23 cellular contexts compared by ENCODE assay signal in the genomic region with DNA sequence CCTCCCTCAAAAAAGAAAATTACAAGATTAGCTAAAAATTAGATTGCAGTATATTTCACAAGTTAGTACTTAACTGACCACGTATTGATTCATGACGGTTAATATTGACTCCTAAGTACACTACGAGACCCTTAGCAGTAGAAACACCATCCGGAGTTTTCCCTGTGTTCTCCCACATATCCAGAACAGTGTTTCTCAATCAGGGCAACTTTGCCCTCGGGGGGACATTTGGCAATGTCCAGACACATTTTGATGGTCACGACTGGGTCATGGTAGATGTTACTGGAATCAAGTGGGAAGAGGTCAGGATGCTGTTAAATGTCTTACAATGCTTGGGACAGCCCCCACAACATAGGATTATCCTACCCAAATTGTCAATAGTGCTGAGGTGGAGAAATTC. TPM values are rescaled to one million over a fixed set of nuclear protein-coding genes. Genes with fewer than 3 reads are reported as not detected.
"Had no signal": no experiment of that assay in that cellular context is flagged by ENCODE, and none has a peak within 500 bp of the region (broad histone marks: within the 10 kb centered on the region; RNA-seq: fewer than 3 reads in every experiment).

No MANE protein-coding gene starts in this region.

- H3K27ac Mint-ChIP-seq: endodermal cell had no signal

- H3K4me1 ChIP-seq: heart right ventricle, right atrium auricular region, upper lobe of left lung, uterus had no signal

- H3K4me3 Mint-ChIP-seq: endodermal cell; naive thymus-derived CD8-positive, alpha-beta T cell; neural crest cell had no signal

- FAIRE-seq: frontal cortex, keratinocyte, small intestine had no signal

- H3K9me3 Mint-ChIP-seq: endodermal cell; naive thymus-derived CD8-positive, alpha-beta T cell; neural crest cell had no signal

- H3K27me3 Mint-ChIP-seq: naive thymus-derived CD8-positive, alpha-beta T cell had no signal

- H3K4me3 ChIP-seq: coronary artery, heart right ventricle, mucosa of descending colon, right atrium auricular region, upper lobe of left lung, uterus had no signal

- H3K36me3 ChIP-seq: heart right ventricle, right atrium auricular region, upper lobe of left lung, uterus had no signal

- DNase-seq: effector CD4-positive, alpha-beta T cell; endodermal cell; heart right ventricle; left cardiac atrium; left ventricle myocardium superior; mucosa of descending colon; naive thymus-derived CD8-positive, alpha-beta T cell; posterior cingulate gyrus; small intestine; stimulated activated CD4-positive, alpha-beta T cell treated with anti-CD3 and anti-CD28 coated beads, Interleukin-2, amount 100 ng/mL, for 48 hours; stimulated activated naive CD4-positive, alpha-beta T cell treated with Interleukin-2 at 50 U/mL for 16 hours; upper lobe of left lung; uterus had no signal

- ATAC-seq: esophagus mucosa; heart right ventricle; left cardiac atrium; left ventricle myocardium superior; mucosa of descending colon; naive thymus-derived CD8-positive, alpha-beta T cell had no signal

- H3K9me3 ChIP-seq: heart right ventricle, mucosa of descending colon, right atrium auricular region, upper lobe of left lung, uterus had no signal

- H3K27me3 ChIP-seq: heart right ventricle, right atrium auricular region, upper lobe of left lung, uterus had no signal

- H3K27ac ChIP-seq: coronary artery, heart right ventricle, right atrium auricular region, upper lobe of left lung, uterus had no signal

- H3K36me3 Mint-ChIP-seq: naive thymus-derived CD8-positive, alpha-beta T cell had no signal

RNA-seq across cellular contexts. Expression of gene LIPC, which starts 40.7 kb away (rescaled TPM):
- total RNA-seq: chondrocyte, endodermal cell, esophagus mucosa, frontal cortex, lung microvascular endothelial cell, mesenteric fat pad, neural crest cell, osteocyte had no signal
- polyA plus RNA-seq: keratinocyte had no signal
